In the genomic region with DNA sequence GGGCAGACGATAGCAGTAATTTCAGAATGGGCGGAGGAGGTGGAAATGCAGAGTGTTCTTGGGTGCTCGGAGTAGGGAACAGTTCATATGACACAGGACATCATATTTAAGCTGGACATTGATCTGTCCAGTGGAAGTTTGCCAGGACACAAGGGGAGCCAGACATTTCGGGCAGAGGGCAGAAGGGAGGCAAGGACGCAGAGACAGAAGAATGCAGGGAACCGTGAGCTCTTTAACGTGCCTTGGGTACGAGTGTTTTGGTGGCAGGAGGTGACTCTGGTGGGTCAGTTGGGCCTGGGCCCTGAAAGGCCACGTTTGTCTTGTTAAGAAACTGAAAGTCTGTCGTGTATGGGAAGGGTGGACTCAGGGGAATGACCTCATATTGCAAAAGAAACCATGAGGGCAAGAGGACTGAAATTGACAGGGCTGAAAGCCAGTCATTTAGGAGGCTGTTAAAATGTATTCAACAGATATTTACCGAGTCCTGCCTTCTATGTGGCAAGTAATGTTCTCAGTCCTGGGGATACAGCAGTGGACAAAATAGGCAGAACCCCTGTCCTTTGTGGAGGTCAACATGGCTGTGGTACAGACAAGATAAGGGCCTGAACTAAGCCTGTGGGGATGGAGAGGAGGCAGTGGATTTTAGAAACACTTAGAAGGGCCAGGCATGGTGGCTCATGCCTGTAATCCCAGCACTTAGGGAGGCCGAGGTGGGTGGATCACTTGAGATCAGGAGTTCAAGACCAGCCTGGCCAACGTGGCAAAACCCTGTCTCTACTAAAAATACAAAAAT, we compare ENCODE assay signal across 9 cellular contexts. TPM values are rescaled to one million over a fixed set of nuclear protein-coding genes. Genes with fewer than 3 reads are reported as not detected.
A peak's percentile ranks its signal among the peaks of the same experiment; 100 is the strongest.
DNase-seq lines count a peak whose midpoint lies in the region; ATAC-seq and TF ChIP-seq lines count a peak whose summit lies in the region.
"Had no signal": no experiment of that assay in that cellular context is flagged by ENCODE, and none has a peak within 500 bp of the region (broad histone marks: within the 10 kb centered on the region; RNA-seq: fewer than 3 reads in every experiment).

No MANE protein-coding gene starts in this region.

- no peaks in the 10 kb centered on the region for H3K27me3 ChIP-seq in skeletal muscle tissue (ENCODE audit: control insufficient read depth in 3 of 3, insufficient read depth in 3 of 3, low read length in 3 of 3)

- H3K4me1 Mint-ChIP-seq in activated naive CD8-positive, alpha-beta T cell treated with anti-CD3 and anti-CD28 coated beads for 36 hours, result peaks cover 38% of the 10 kb centered on the region

- peak overlapping the region; percentile 27 for H3K4me3 Mint-ChIP-seq in activated naive CD8-positive, alpha-beta T cell treated with anti-CD3 and anti-CD28 coated beads for 36 hours

- peaks cover 24 to 49% (median 43%) of the 10 kb centered on the region in 3 donors for H3K4me1 ChIP-seq in skeletal muscle tissue (ENCODE audit: control insufficient read depth in 3 of 3, insufficient read depth in 3 of 3, low read length in 3 of 3)

- intact Hi-C loops in left cardiac atrium (cut with DNase I), result no loop called here

- no peak overlapping the region for H3K27ac Mint-ChIP-seq in activated naive CD8-positive, alpha-beta T cell treated with anti-CD3 and anti-CD28 coated beads for 36 hours

- DNase-seq in GM20000 (ENCODE audit: low spot score) (peak; percentile 38), left cardiac atrium (peak; percentile 41), GDM1 (lab: John Stamatoyannopoulos, UW) (no peak)
- DNase-seq in activated naive CD8-positive, alpha-beta T cell treated with anti-CD3 and anti-CD28 coated beads for 36 hours, result no peak

- no peak for TF ChIP-seq CTCF in GM20000 (IDR thresholded peaks at IDR 0.05; ENCODE audit: extremely low read depth, missing control alignments)

- peak overlapping the region; percentile 83 for H3K27ac ChIP-seq in skeletal muscle tissue (ENCODE audit: low read depth, low read length)
- H3K27ac ChIP-seq: HL-60 had no signal

- no peaks in the 10 kb centered on the region for H3K9me3 ChIP-seq in skeletal muscle tissue (ENCODE audit: control insufficient read depth in 3 of 3, low read length in 3 of 3)

- peaks cover 5 to 15% (median 11%) of the 10 kb centered on the region in 3 donors for H3K36me3 ChIP-seq in skeletal muscle tissue (ENCODE audit: control insufficient read depth in 3 of 3, insufficient read depth in 3 of 3, low read length in 3 of 3)

- H3K27me3 Mint-ChIP-seq in activated naive CD8-positive, alpha-beta T cell treated with anti-CD3 and anti-CD28 coated beads for 36 hours, result no peaks in the 10 kb centered on the region

- H3K9me3 Mint-ChIP-seq in activated naive CD8-positive, alpha-beta T cell treated with anti-CD3 and anti-CD28 coated beads for 36 hours, result no peaks in the 10 kb centered on the region

- no peak for ATAC-seq in left cardiac atrium
- no peak for ATAC-seq in GM21723 (IDR thresholded peaks at IDR 0.05; ENCODE audit: unreplicated experiment)
- ATAC-seq in esophagus mucosa, result no peak
- no peak for ATAC-seq in HG02623 (IDR thresholded peaks at IDR 0.05; ENCODE audit: unreplicated experiment)

- H3K9ac ChIP-seq in skeletal muscle tissue (ENCODE audit: low read depth in 1 of 3, low read length in 3 of 3), result peak overlapping the region; percentile 73 to 86 (median 78)

- peak overlapping the region; percentile 63 to 77 (median 68) for H3K4me3 ChIP-seq in skeletal muscle tissue (ENCODE audit: low read length in 3 of 3)

- peaks cover 16% of the 10 kb centered on the region for H3K36me3 Mint-ChIP-seq in activated naive CD8-positive, alpha-beta T cell treated with anti-CD3 and anti-CD28 coated beads for 36 hours

RNA-seq across cellular contexts. Expression of a gene that starts 2.2 kb away (rescaled TPM):
- 10 to 100 TPM; 30.8 to 32.9 TPM for total RNA-seq in activated naive CD8-positive, alpha-beta T cell treated with anti-CD3 and anti-CD28 coated beads for 36 hours
- 100 to 1,000 TPM in 1 of 2 donors, 10 to 100 TPM in 1; 95.1 to 123 TPM for total RNA-seq in left cardiac atrium
- total RNA-seq in skeletal muscle tissue, result 13.0 TPM
- total RNA-seq in esophagus mucosa, result 29.6 TPM

RNA-seq across cellular contexts. Expression of a gene that starts 59.2 kb away (rescaled TPM):
- total RNA-seq in activated naive CD8-positive, alpha-beta T cell treated with anti-CD3 and anti-CD28 coated beads for 36 hours, result 10 to 100 TPM; 89.3 to 91.2 TPM
- total RNA-seq in left cardiac atrium (1 to 10 TPM; 1.3 TPM), skeletal muscle tissue (4.2 TPM), esophagus mucosa (5.9 TPM)

Comparison
In these comparisons a context has a peak if more than half of its experiments do, and no peak if none do; other contexts are left out.
1. DNase-seq: peak in GM20000 (single experiment) and left cardiac atrium (single experiment); none in activated naive CD8-positive, alpha-beta T cell treated with anti-CD3 and anti-CD28 coated beads for 36 hours (single experiment) and GDM1 (single experiment).
2. RNA of a gene that starts 59.2 kb away (total RNA-seq): 89.3 to 91.2 TPM in activated naive CD8-positive, alpha-beta T cell treated with anti-CD3 and anti-CD28 coated beads for 36 hours; 5.9 TPM in esophagus mucosa (single experiment), 4.2 TPM in skeletal muscle tissue (single experiment) and 1.3 TPM in left cardiac atrium; every median in the first group is over 10 times any median in the second.